In the genomic region with DNA sequence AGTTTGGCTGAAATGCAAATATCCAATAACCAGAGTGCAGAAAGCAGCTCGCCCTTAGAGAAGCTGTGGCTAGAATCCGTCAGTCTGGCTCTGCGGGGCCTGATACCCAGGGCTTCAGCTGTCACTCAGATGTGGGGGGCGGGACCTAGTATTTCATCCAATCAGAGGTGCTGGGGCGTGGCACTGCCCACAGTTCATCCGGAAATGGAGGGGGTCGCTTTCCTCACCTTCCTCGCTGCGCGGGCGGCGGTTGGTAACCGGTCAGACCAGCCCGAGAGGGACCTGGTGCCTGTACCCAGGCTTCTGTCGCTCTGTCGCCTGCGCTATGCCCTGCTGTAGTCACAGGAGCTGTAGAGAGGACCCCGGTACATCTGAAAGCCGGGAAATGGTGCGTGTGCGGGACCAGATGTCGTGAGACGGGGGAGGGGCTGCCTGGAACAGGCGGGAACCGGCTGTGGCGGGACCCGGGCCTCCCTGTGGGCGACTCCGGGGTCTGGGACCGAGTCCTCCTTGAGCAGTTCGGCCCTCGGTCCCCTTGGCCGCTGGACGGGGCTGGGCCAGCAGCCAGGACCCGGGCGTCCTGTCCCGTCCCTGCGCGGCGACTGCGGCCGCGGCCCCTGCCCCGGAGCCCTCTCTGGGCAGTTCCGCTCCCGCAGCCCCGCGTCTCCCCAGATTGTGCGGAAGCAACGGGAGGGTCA, we compare ENCODE assay signal across 8 cellular contexts. TPM values are rescaled to one million over a fixed set of nuclear protein-coding genes. Genes with fewer than 3 reads are reported as not detected.
DNase-seq lines count a peak whose midpoint lies in the region; ATAC-seq and TF ChIP-seq lines count a peak whose summit lies in the region.

A gene (plus strand): TSS at position 222 of the 698 bp plus-strand sequence. CDS start 104 bp downstream, at position 326.

- DNase-seq in NCI-H187 (lab: John Stamatoyannopoulos, UW) (peak; percentile 75 to 79), T-helper 2 cell (peak; percentile 64 to 96 (median 87)), left ventricle myocardium superior (peak; percentile 94), prostate gland (ENCODE audit: low spot score) (peak; percentile 98), ureter (ENCODE audit: low spot score) (peak; percentile 98)

- no peaks in the 10 kb centered on the region for H3K9me3 ChIP-seq in prostate gland

- ATAC-seq in GM18502 (IDR thresholded peaks at IDR 0.05; ENCODE audit: poor library complexity, unreplicated experiment) = peak; percentile 89
- ATAC-seq in HG02943 (IDR thresholded peaks at IDR 0.05; ENCODE audit: low read depth, unreplicated experiment) = peak; percentile 82
- ATAC-seq in left ventricle myocardium superior = peak; percentile 99

- peak within 1 kb of the TSS; percentile 79 to 98 for H3K4me3 ChIP-seq in prostate gland

- no peaks in the 10 kb centered on the region for H3K36me3 ChIP-seq in prostate gland

- H3K4me1 ChIP-seq in prostate gland (replicated peaks) = no peaks in the 10 kb centered on the region

- TF ChIP-seq CTCF in prostate gland (IDR thresholded peaks at IDR 0.05) = peak in 1 of 4 experiments; percentile 15

- H3K27me3 ChIP-seq in prostate gland (replicated peaks; ENCODE audit: insufficient read depth) = no peaks in the 10 kb centered on the region

- intact Hi-C loops in left ventricle myocardium superior (cut with micrococcal nuclease) = no loop called here
- intact Hi-C loops in prostate gland (cut with DNase I) = loop anchor here (1.0 kb wide), 1 partner anchor 40 kb away; a partner anchor contains a TSS

- WGBS in prostate gland = under 1% methylated on average over 49 of the region's 50 CpGs

- TF ChIP-seq POLR2A in prostate gland (IDR thresholded peaks at IDR 0.05) = peak; percentile 87

- peak within 1 kb of the TSS; percentile 84 for H3K27ac ChIP-seq in angular gyrus (ENCODE audit: low read depth, low read length)
- H3K27ac ChIP-seq in prostate gland = peak within 1 kb of the TSS; percentile 97 to 98

RNA-seq across cellular contexts. Expression of the gene that starts here (rescaled TPM):
- total RNA-seq in left ventricle myocardium superior (4.0 TPM), prostate gland (10 to 100 TPM; 16.8 to 18.0 TPM), ureter (27.0 TPM)

Comparison
In these comparisons a context has a peak if more than half of its experiments do, and no peak if none do; other contexts are left out.
1. Peak in every context shown above with its lines: DNase-seq, ATAC-seq, H3K4me3 ChIP-seq and H3K27ac ChIP-seq.